In the genomic region with DNA sequence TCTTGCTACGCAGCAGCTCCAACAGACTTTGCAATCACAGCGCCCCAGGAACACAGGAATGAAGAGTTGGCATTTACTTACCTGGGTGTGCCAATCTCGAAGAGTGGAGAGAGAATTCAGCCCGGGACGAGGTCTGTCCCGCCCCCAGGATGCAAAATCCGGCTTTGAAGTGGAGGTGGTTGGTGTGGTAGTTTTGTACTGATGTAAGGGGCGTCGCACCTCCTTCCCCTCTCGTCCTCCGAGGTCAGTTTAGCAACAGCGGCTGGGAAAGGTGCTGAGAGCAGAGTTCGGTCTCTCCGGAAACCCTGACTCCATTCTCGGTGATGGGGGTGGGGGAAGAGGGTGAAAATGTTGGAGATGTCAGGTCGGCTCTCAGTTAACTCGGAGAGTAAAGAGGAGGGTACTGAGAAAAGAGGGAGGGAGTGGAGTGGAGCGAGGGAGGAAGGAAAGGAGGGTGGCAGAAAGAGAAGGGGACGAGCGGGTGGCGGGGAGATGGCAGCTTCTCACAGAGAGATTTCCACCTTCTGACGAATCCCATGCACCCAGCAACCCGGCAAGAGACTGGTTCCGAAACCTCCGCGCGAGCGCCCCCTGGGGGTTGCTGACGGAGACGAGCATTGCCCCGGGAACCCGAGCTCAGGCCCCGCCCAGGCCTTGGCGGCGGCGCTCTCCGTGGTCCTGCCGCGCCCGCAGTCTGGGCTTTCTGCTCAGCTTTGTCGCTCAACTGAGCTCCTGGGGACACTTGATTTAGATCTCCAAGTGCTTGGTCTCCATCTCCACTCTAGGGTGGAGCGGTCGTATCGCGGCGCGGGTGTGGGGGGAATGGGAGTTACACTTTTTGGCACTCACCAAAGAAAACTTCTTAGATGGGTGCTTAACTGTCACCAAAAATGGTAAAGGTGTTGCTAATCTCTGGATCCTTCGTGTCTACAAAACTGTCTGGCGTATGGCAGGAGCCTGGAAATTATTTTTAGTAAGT, we compare ENCODE assay signal across 9 cellular contexts. TPM values are rescaled to one million over a fixed set of nuclear protein-coding genes. Genes with fewer than 3 reads are reported as not detected.
DNase-seq lines count a peak whose midpoint lies in the region; ATAC-seq lines count a peak whose summit lies in the region.
"Had no signal": no experiment of that assay in that cellular context is flagged by ENCODE, and none has a peak within 500 bp of the region (broad histone marks: within the 10 kb centered on the region; RNA-seq: fewer than 3 reads in every experiment).

A gene (minus strand): TSS at position 529 of the 979 bp plus-strand sequence.

- DNase-seq in GM03348 (ENCODE audit: low spot score) (peak; percentile 96), NCI-H1436 (lab: John Stamatoyannopoulos, UW) (peak; percentile 89), SW480 (ENCODE audit: low spot score) (peak; percentile 60), anterior cingulate cortex (lab: John Stamatoyannopoulos, UW) (peak; percentile 11 to 91 (median 68)), right cardiac atrium (peak; percentile 75 to 93 (median 87)), pulmonary artery endothelial cell (ENCODE audit: low read depth, low spot score) (peak; percentile 8)

- H3K9me3 ChIP-seq in right cardiac atrium (ENCODE audit: control insufficient read depth, low read length) = no peaks in the 10 kb centered on the region

- H3K4me3 ChIP-seq in right cardiac atrium (ENCODE audit: low read length) = peak within 1 kb of the TSS; percentile 21

- H3K4me1 ChIP-seq in right cardiac atrium (ENCODE audit: control insufficient read depth, insufficient read depth, low read length) = no peaks in the 10 kb centered on the region

- ATAC-seq in HG02759 (IDR thresholded peaks at IDR 0.05; ENCODE audit: unreplicated experiment) (peak; percentile 95), right cardiac atrium (peak; percentile 92 to 97), GM18498 (IDR thresholded peaks at IDR 0.05; ENCODE audit: unreplicated experiment) (no peak)

- peaks cover 2% of the 10 kb centered on the region for H3K27me3 ChIP-seq in right cardiac atrium (ENCODE audit: control insufficient read depth, insufficient read depth)

- WGBS in right cardiac atrium = 5% methylated on average over 49 of the region's 49 CpGs

- H3K27ac ChIP-seq in right cardiac atrium (ENCODE audit: low read length) = no peak within 1 kb of the TSS
- H3K27ac ChIP-seq: skin epidermis had no signal

- intact Hi-C loops in right cardiac atrium (cut with DNase I) = loop anchor here in 3 of 4 donors (5.0 to 10.0 kb wide), 3 partner anchors 148 to 980 kb away; no protein-coding TSS in a partner anchor

RNA-seq across cellular contexts. Expression of the gene that starts here (rescaled TPM):
- total RNA-seq in right cardiac atrium (1 to 10 TPM in 3 of 4 donors, under 1 TPM in 1; 0.79 to 9.6 (median 2.3) TPM), pulmonary artery endothelial cell (not detected in 2 replicates)
- polyA plus RNA-seq in right cardiac atrium = 1.0 TPM

Comparison
In these comparisons a context has a peak if more than half of its experiments do, and no peak if none do; other contexts are left out.
1. Peak in DNase-seq in pulmonary artery endothelial cell; RNA of the gene not detected or under 1 TPM.
2. DNase-seq: peak in every context shown above with its lines; median percentile 96 in GM03348; 89 in NCI-H1436; 87 in right cardiac atrium; 68 in anterior cingulate cortex; 60 in SW480; 8 in pulmonary artery endothelial cell.